8 cellular contexts compared by ENCODE assay signal in the genomic region with DNA sequence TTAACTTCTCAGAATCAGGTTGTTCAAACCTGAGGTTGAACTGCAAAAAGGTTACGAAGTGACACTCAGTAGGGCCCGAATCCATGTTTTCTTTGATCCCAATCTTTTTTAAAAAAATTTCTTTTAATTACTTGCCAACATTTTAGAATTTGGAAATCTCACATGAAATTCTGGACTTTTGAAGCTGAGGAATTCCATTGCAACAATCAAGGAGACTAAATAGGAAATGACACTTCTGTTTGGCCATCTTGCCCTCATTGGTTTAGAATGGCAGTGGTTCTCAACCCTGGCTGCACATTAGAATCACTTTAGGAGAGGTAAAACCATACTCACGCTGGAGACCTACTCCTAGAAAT. TPM values are rescaled to one million over a fixed set of nuclear protein-coding genes. Genes with fewer than 3 reads are reported as not detected.
DNase-seq lines count a peak whose midpoint lies in the region; ATAC-seq and TF ChIP-seq lines count a peak whose summit lies in the region.

No MANE protein-coding gene starts in this region.

- H3K27me3 ChIP-seq in MG63 (no peaks in the 10 kb centered on the region), endocrine pancreas (ENCODE audit: control insufficient read depth, insufficient read depth, low read length) (peaks cover 2% of the 10 kb centered on the region)

- H3K9me3 ChIP-seq in ES-I3 (ENCODE audit: control insufficient read depth, insufficient read depth, low read length): no peaks in the 10 kb centered on the region
- H3K9me3 ChIP-seq in MG63: no peaks in the 10 kb centered on the region
- no peaks in the 10 kb centered on the region for H3K9me3 ChIP-seq in endocrine pancreas (ENCODE audit: control insufficient read depth, low read length)

- peak; percentile 15 for ATAC-seq in omental fat pad (ENCODE audit: low FRiP score)
- ATAC-seq in sciatic nerve: no peak
- ATAC-seq in GM21825 (IDR thresholded peaks at IDR 0.05; ENCODE audit: unreplicated experiment): no peak

- H3K9ac ChIP-seq in ES-I3 (ENCODE audit: low read depth, low read length): peak overlapping the region; percentile 95
- no peak overlapping the region for H3K9ac ChIP-seq in endocrine pancreas (ENCODE audit: control insufficient read depth, insufficient read depth, low read length)

- H3K36me3 ChIP-seq in ES-I3 (ENCODE audit: insufficient read depth, low read length) (no peaks in the 10 kb centered on the region), MG63 (peaks cover 20% of the 10 kb centered on the region), endocrine pancreas (ENCODE audit: control insufficient read depth, insufficient read depth, low read length) (no peaks in the 10 kb centered on the region)

- H3K4me1 ChIP-seq in ES-I3 (ENCODE audit: insufficient read depth, low read length): peaks cover 25% of the 10 kb centered on the region; the same call in 1 of the 2 replicates
- H3K4me1 ChIP-seq in endocrine pancreas (ENCODE audit: control insufficient read depth, insufficient read depth, low read length): no peaks in the 10 kb centered on the region

- intact Hi-C loops in sciatic nerve (cut with DNase I): no loop called here

- TF ChIP-seq CTCF in omental fat pad (IDR thresholded peaks at IDR 0.05): no peak

- peak overlapping the region; percentile 88 for H3K4me3 ChIP-seq in MG63
- peak overlapping the region; percentile 76 for H3K4me3 ChIP-seq in endocrine pancreas (ENCODE audit: control insufficient read depth, insufficient read depth, low read length)

- DNase-seq in MG63: no peak
- DNase-seq in omental fat pad (ENCODE audit: low spot score): no peak
- no peak for DNase-seq in sciatic nerve (ENCODE audit: low spot score)
- DNase-seq in stimulated activated CD4-positive, alpha-beta T cell treated with anti-CD3 and anti-CD28 coated beads, Interleukin-12 subunit alpha, Interleukin-12 subunit beta, amount 100 ng/mL, for 4 hours: no peak
- no peak for DNase-seq in effector CD4-positive, alpha-beta T cell

RNA-seq across cellular contexts. Expression of a gene that starts 0.5 kb away (rescaled TPM):
- total RNA-seq in MG63 (2014; rRNA removed; shearing (Covaris generic); ENCODE audit: low replicate concordance): 131 and 141 TPM in 2 replicates
- total RNA-seq in omental fat pad (100 to 1,000 TPM; 139 to 212 (median 163) TPM), sciatic nerve (322 TPM)
